In the genomic region with DNA sequence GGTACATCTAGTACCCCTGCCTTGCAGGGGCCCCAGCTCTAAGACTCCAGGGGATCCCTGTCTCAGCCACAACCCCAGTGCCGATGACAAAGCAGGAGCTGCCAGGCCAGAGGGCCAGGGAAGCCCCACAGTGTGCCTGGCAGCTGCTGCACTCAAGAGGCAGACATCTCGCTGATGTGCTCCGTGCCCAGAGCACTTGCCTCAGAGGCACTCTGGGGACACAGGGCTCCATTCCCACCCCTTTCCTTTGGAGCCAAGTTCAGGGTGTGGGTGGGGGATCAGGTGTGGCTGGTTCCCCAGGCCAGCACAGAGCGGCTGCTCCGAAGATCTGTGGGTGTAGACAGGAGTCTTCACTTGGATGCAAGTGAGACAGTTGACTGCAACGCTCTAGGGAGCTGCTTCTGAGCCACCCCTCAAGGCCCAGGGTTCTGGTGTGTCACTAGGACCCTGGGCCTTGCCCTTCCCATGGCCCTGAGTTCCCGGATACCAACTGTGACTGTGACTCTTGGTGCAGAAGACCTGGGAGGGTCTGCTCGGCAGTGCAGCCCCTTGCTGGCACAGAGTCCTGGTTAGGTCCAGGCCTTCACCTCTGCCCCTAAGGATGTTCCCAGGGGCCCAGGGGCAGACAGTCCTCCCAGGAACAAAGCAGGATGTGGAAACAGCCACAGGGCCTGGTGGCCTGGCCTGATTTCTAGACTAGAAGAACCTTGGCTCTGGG, we compare ENCODE assay signal across 15 cellular contexts. TPM values are rescaled to one million over a fixed set of nuclear protein-coding genes. Genes with fewer than 3 reads are reported as not detected.
DNase-seq lines count a peak whose midpoint lies in the region; ATAC-seq, FAIRE-seq and TF ChIP-seq lines count a peak whose summit lies in the region.
"Had no signal": no experiment of that assay in that cellular context is flagged by ENCODE, and none has a peak within 500 bp of the region (broad histone marks: within the 10 kb centered on the region; RNA-seq: fewer than 3 reads in every experiment).

No MANE protein-coding gene starts in this region.

- TF ChIP-seq CTCF in K562 (IDR thresholded peaks at IDR 0.05 in 2 of 3, conservative IDR thresholded peaks at IDR 0.05 in 1 of 3; ENCODE audit: insufficient read depth in 2 of 3, low read depth in 1 of 3, low read length in 3 of 3) (no peak), smooth muscle cell (IDR thresholded peaks at IDR 0.05; ENCODE audit: borderline replicate concordance, insufficient read depth, poor library complexity, severe bottlenecking) (no peak)

- no peak for FAIRE-seq in K562 (lab: Jason Lieb, UNC)
- FAIRE-seq: A204.1, keratinocyte had no signal

- peaks cover 65% of the 10 kb centered on the region for H3K79me2 ChIP-seq in K562 (ENCODE audit: control insufficient read depth, insufficient read depth, low read length)
- H3K79me2 ChIP-seq in smooth muscle cell (ENCODE audit: low read depth): peaks cover 31% of the 10 kb centered on the region

- POLR2A ChIA-PET in K562 (lab: Yijun Ruan, JAX): interaction anchor here (1.3 kb wide), 1 partner anchor 154 kb away, joined by 3 read pairs; no protein-coding TSS in a partner anchor

- no TSS peak for BruUV-seq in K562 (replicated peaks; lab: Mats Ljungman, UMichigan)

- intact Hi-C loops in K562 (cut with micrococcal nuclease): no loop called here

- H3K4me2 ChIP-seq in K562 (ENCODE audit: insufficient read depth, low read length) (no peak overlapping the region; the same call in 1 of the 2 replicates), smooth muscle cell (peak overlapping the region; percentile 92)

- in situ Hi-C loops in K562 (cut with MboI): no loop called here

- WGBS in K562 (ENCODE audit: insufficient coverage, low coverage, missing lambda C conversion rate): 92% methylated on average over 5 of the region's 8 CpGs
- WGBS in smooth muscle cell (ENCODE audit: low lambda C conversion rate): 84% methylated on average over 8 of the region's 8 CpGs

- no peak for TF ChIP-seq EP300 in K562 (IDR thresholded peaks at IDR 0.05; ENCODE audit: low read length)

- H3K9me3 ChIP-seq in K562 (replicated peaks; ENCODE audit: control insufficient read depth, insufficient read depth, low read depth, low read length): no peaks in the 10 kb centered on the region
- no peaks in the 10 kb centered on the region for H3K9me3 ChIP-seq in smooth muscle cell (replicated peaks; ENCODE audit: low read depth)
- H3K9me3 ChIP-seq: MG63 had no signal

- CTCF ChIA-PET in K562 (lab: Yijun Ruan, JAX; ENCODE audit: low intra/inter-chr PET ratio): no interaction called here

- ATAC-seq in K562: no peak
- ATAC-seq in HG02678 (IDR thresholded peaks at IDR 0.05; ENCODE audit: unreplicated experiment): no peak
- no peak for ATAC-seq in GM21381 (IDR thresholded peaks at IDR 0.05; ENCODE audit: unreplicated experiment)

- H3K36me3 ChIP-seq in K562 (ENCODE audit: control insufficient read depth, insufficient read depth, low read length) (peaks cover 61% of the 10 kb centered on the region; the same call in 2 of the 3 replicates), smooth muscle cell (ENCODE audit: low read depth) (no peaks in the 10 kb centered on the region)

- H4K20me1 ChIP-seq in K562 (replicated peaks; ENCODE audit: control insufficient read depth, insufficient read depth, low read length): peaks cover 12% of the 10 kb centered on the region; the same call in 1 of the 2 replicates
- H4K20me1 ChIP-seq in smooth muscle cell (ENCODE audit: low read depth): peaks cover 56% of the 10 kb centered on the region

- H3K9me1 ChIP-seq in K562 (ENCODE audit: control insufficient read depth, insufficient read depth, low read length): peaks cover 17% of the 10 kb centered on the region

- no peak for TF ChIP-seq POLR2A in K562 (conservative IDR thresholded peaks at IDR 0.05)

- H3K27ac ChIP-seq in K562 (ENCODE audit: extremely low read depth, low read depth, low read length): no peak overlapping the region; the same call in 2 of the 3 replicates
- peak overlapping the region; percentile 89 for H3K27ac ChIP-seq in smooth muscle cell (ENCODE audit: low read depth)

- H3F3A ChIP-seq in smooth muscle cell (ENCODE audit: low read depth): no peaks in the 10 kb centered on the region

- H3K9ac ChIP-seq in K562 (ENCODE audit: insufficient read depth in 1 of 2, low read depth in 2 of 2, low read length in 2 of 2): peak overlapping the region in 1 of 2 experiments; percentile 82; a peak in 2 of 4 replicates
- H3K9ac ChIP-seq in smooth muscle cell (ENCODE audit: low read depth): no peak overlapping the region

- DNase-seq in NCI-H82 (lab: John Stamatoyannopoulos, UW) (peak; percentile 29), NCI-H82 treated with DMSO at 0.1 percent for 48 hours (lab: John Stamatoyannopoulos, UW; ENCODE audit: unreplicated experiment) (no peak), K562 (ENCODE audit: extremely low read depth in 1 of 4, low spot score in 3 of 4) (no peak), islet precursor cell (peak; percentile 50), smooth muscle cell (lab: John Stamatoyannopoulos, UW; ENCODE audit: unreplicated experiment) (no peak), epidermal melanocyte (ENCODE audit: insufficient read length, low spot score) (no peak)
- DNase-seq: DMS53; MG63; NCI-H345; nucleus accumbens; stimulated activated CD4-positive, alpha-beta T cell treated with anti-CD3 and anti-CD28 coated beads, Interleukin-4, amount 100 ng/mL, for 24 hours had no signal

- H3K27me3 ChIP-seq in K562 (ENCODE audit: control insufficient read depth in 2 of 2, insufficient read depth in 2 of 2, low read length in 2 of 2) (no peaks in the 10 kb centered on the region), smooth muscle cell (ENCODE audit: low read depth) (no peaks in the 10 kb centered on the region)
- H3K27me3 ChIP-seq: MG63 had no signal

- TF ChIP-seq RAD21 in K562 (CRISPR knock-in tag; conservative IDR thresholded peaks at IDR 0.05 in 1 of 2, IDR thresholded peaks at IDR 0.05 in 1 of 2): no peak

- H2AFZ ChIP-seq in K562 (ENCODE audit: low read depth, low read length) (no peak overlapping the region), smooth muscle cell (ENCODE audit: low read depth) (no peak overlapping the region)

- no peak overlapping the region for H3K4me3 ChIP-seq in K562
- H3K4me3 ChIP-seq in smooth muscle cell: no peak overlapping the region
- H3K4me3 ChIP-seq: MG63 had no signal

- H3K4me1 ChIP-seq in K562 (replicated peaks in 1 of 2; ENCODE audit: control insufficient read depth in 2 of 2, insufficient read depth in 2 of 2, low read length in 2 of 2) (peaks cover 24 to 57% of the 10 kb centered on the region in 2 experiments), smooth muscle cell (ENCODE audit: low read depth) (peaks cover 34% of the 10 kb centered on the region)

RNA-seq across cellular contexts. Expression of gene NT5DC2, which starts 2.6 kb away (rescaled TPM):
- total RNA-seq in K562 (2011; cell fraction: chromatin; rRNA removed; ENCODE audit: low replicate concordance): 149 and 396 TPM in 2 replicates
- total RNA-seq in K562 (2011; cell fraction: nucleolus; rRNA removed): 249 and 262 TPM in 2 replicates
- 155 and 157 TPM in 2 replicates for total RNA-seq in K562 (2011; cell fraction: nucleoplasm; rRNA removed)
- total RNA-seq in K562 (2014; rRNA removed) (122 and 177 TPM in 2 replicates), K562 (2014; rRNA removed; fragmentation: Illumina TruSeq; extraction: Trizol) (52.5 and 60.9 TPM in 2 replicates), K562 (2015; rRNA removed; fragmentation: Illumina TruSeq; extraction: Trizol) (80.5 and 88.7 TPM in 2 replicates), K562 (2021) (168 and 171 TPM in 2 replicates), smooth muscle cell (156 and 207 TPM in 2 replicates)
- polyA plus RNA-seq in K562 (2011; rRNA removed) (133 and 165 TPM in 2 replicates), K562 (2014; fragmentation: Illumina TruSeq; extraction: Trizol) (140 and 168 TPM in 2 replicates), K562 (2014; fragmentation: Nextera tagmentation; extraction: Ambion mirVana) (10 to 100 TPM; 25.6 to 37.5 TPM), K562 (2014; rRNA removed) (150 and 173 TPM in 2 replicates), smooth muscle cell (229 and 248 TPM in 2 replicates)
- polyA plus RNA-seq in K562 (2011; cell fraction: cytosol; rRNA removed): 143 and 272 TPM in 2 replicates
- polyA plus RNA-seq in K562 (2011; cell fraction: nucleus; rRNA removed): 440 and 526 TPM in 2 replicates
- 107 and 154 TPM in 2 replicates for polyA plus RNA-seq in K562 (2012)
- polyA minus RNA-seq in K562 (2011; rRNA and poly(A)+ RNA removed): 77.2 and 97.0 TPM in 2 replicates
- polyA minus RNA-seq in K562 (2011; cell fraction: cytosol; rRNA and poly(A)+ RNA removed): 74.4 and 91.0 TPM in 2 replicates
- 76.3 and 93.3 TPM in 2 replicates for polyA minus RNA-seq in K562 (2011; cell fraction: nucleus; rRNA and poly(A)+ RNA removed)

RNA-seq across cellular contexts. Expression of gene UQCC5, which starts 5.3 kb away (rescaled TPM):
- 16.1 and 17.7 TPM in 2 replicates for total RNA-seq in K562 (2011; cell fraction: chromatin; rRNA removed; ENCODE audit: low replicate concordance)
- 11.6 and 16.8 TPM in 2 replicates for total RNA-seq in K562 (2011; cell fraction: nucleolus; rRNA removed)
- total RNA-seq in K562 (2011; cell fraction: nucleoplasm; rRNA removed): 22.7 and 45.6 TPM in 2 replicates
- total RNA-seq in K562 (2014; rRNA removed) (28.6 and 41.1 TPM in 2 replicates), K562 (2014; rRNA removed; fragmentation: Illumina TruSeq; extraction: Trizol) (13.8 and 16.4 TPM in 2 replicates), K562 (2015; rRNA removed; fragmentation: Illumina TruSeq; extraction: Trizol) (33.8 and 38.3 TPM in 2 replicates), K562 (2021) (23.3 and 32.2 TPM in 2 replicates), smooth muscle cell (0.76 and 0.90 TPM in 2 replicates)
- polyA plus RNA-seq in K562 (2011; rRNA removed) (10.2 and 11.3 TPM in 2 replicates), K562 (2014; fragmentation: Illumina TruSeq; extraction: Trizol) (18.0 and 31.0 TPM in 2 replicates), K562 (2014; fragmentation: Nextera tagmentation; extraction: Ambion mirVana) (10 to 100 TPM; 36.3 to 36.7 TPM), K562 (2014; rRNA removed) (45.3 and 55.4 TPM in 2 replicates), smooth muscle cell (33.0 and 40.3 TPM in 2 replicates)
- 12.1 and 14.9 TPM in 2 replicates for polyA plus RNA-seq in K562 (2011; cell fraction: cytosol; rRNA removed)
- polyA plus RNA-seq in K562 (2011; cell fraction: nucleus; rRNA removed): 17.8 and 22.9 TPM in 2 replicates
- polyA plus RNA-seq in K562 (2012): 36.7 and 97.1 TPM in 2 replicates
- 7.6 and 8.3 TPM in 2 replicates for polyA minus RNA-seq in K562 (2011; rRNA and poly(A)+ RNA removed)
- 9.0 and 12.3 TPM in 2 replicates for polyA minus RNA-seq in K562 (2011; cell fraction: cytosol; rRNA and poly(A)+ RNA removed)
- 6.5 and 9.8 TPM in 2 replicates for polyA minus RNA-seq in K562 (2011; cell fraction: nucleus; rRNA and poly(A)+ RNA removed)

RNA-seq across cellular contexts. Expression of gene STAB1, which starts 35.9 kb away (rescaled TPM):
- 6.3 and 21.2 TPM in 2 replicates for total RNA-seq in K562 (2011; cell fraction: chromatin; rRNA removed; ENCODE audit: low replicate concordance)
- total RNA-seq in K562 (2011; cell fraction: nucleolus; rRNA removed): 16.3 and 17.0 TPM in 2 replicates
- total RNA-seq in K562 (2011; cell fraction: nucleoplasm; rRNA removed): 8.3 and 8.5 TPM in 2 replicates
- total RNA-seq in K562 (2014; rRNA removed): 1.6 and 3.4 TPM in 2 replicates
- total RNA-seq in K562 (2014; rRNA removed; fragmentation: Illumina TruSeq; extraction: Trizol): 1.1 TPM in 2 replicates
- 0.75 and 1.2 TPM in 2 replicates for total RNA-seq in K562 (2015; rRNA removed; fragmentation: Illumina TruSeq; extraction: Trizol)
- 3.9 and 4.7 TPM in 2 replicates for total RNA-seq in K562 (2021)
- polyA plus RNA-seq in K562 (2011; rRNA removed): 1.8 and 4.4 TPM in 2 replicates
- 2.6 and 3.1 TPM in 2 replicates for polyA plus RNA-seq in K562 (2011; cell fraction: cytosol; rRNA removed)
- polyA plus RNA-seq in K562 (2011; cell fraction: nucleus; rRNA removed): 34.1 and 41.9 TPM in 2 replicates
- polyA plus RNA-seq in K562 (2012): 1.6 and 2.7 TPM in 2 replicates
- 0.86 and 1.6 TPM in 2 replicates for polyA plus RNA-seq in K562 (2014; fragmentation: Illumina TruSeq; extraction: Trizol)
- under 1 TPM; 0.20 TPM for polyA plus RNA-seq in K562 (2014; fragmentation: Nextera tagmentation; extraction: Ambion mirVana)
- 1.8 and 3.4 TPM in 2 replicates for polyA plus RNA-seq in K562 (2014; rRNA removed)
- 1.6 and 2.3 TPM in 2 replicates for polyA minus RNA-seq in K562 (2011; rRNA and poly(A)+ RNA removed)
- 1.9 and 3.1 TPM in 2 replicates for polyA minus RNA-seq in K562 (2011; cell fraction: cytosol; rRNA and poly(A)+ RNA removed)
- 8.5 and 12.6 TPM in 2 replicates for polyA minus RNA-seq in K562 (2011; cell fraction: nucleus; rRNA and poly(A)+ RNA removed)
- total RNA-seq in smooth muscle cell: 0.22 TPM in 1 of 2 replicates, not detected in the other
- 0.25 and 0.31 TPM in 2 replicates for polyA plus RNA-seq in smooth muscle cell
- polyA plus RNA-seq: keratinocyte had no signal

Comparison
In these comparisons a context has a peak if more than half of its experiments do, and no peak if none do; other contexts are left out.
1. DNase-seq: peak in NCI-H82 (single experiment) and islet precursor cell (single experiment); none in NCI-H82 treated with DMSO at 0.1 percent for 48 hours (single experiment), K562 (0 of 4), smooth muscle cell (single experiment) and epidermal melanocyte (single experiment).